ENCODE assay signal across 13 cellular contexts in the genomic region with DNA sequence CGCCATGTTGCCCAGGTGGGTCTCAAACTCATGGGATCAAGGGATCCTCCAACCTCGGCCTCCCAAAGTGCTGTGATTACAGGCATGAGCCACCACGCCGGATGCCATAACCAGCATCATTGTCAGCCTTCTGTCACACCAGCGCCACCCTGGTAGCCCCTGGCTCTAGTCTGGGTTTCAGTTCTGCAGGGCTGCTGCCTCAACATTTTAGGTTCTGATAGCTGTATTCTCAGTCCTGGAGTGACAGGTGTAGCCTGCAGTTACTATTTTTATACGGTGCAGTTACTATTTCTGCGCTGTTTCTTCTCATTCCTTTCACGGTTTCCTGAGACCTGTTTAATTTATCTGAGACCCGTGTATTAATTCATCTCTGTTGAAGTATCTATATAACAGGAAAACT. TPM values are rescaled to one million over a fixed set of nuclear protein-coding genes. Genes with fewer than 3 reads are reported as not detected.
"Had no signal": no experiment of that assay in that cellular context is flagged by ENCODE, and none has a peak within 500 bp of the region (broad histone marks: within the 10 kb centered on the region; RNA-seq: fewer than 3 reads in every experiment).

No MANE protein-coding gene starts in this region.

- H3K27me3 ChIP-seq: gastroesophageal sphincter, pancreas, thyroid gland had no signal

- DNase-seq: activated CD4-positive, alpha-beta memory T cell treated with anti-CD3 and anti-CD28 coated beads, Interleukin-2, amount 10 ng/mL, durations not matched to agents 7 days and 5 days; activated gamma-delta T cell treated with Interleukin-2 at 50 U/mL for 16 hours; activated naive CD8-positive, alpha-beta T cell treated with anti-CD3 and anti-CD28 coated beads, Interleukin-2, amount 10 ng/mL, durations not matched to agents 7 days and 5 days; activated T-cell treated with anti-CD3 and anti-CD28 coated beads, Interleukin-2, amount 50 U/mL, for 72 hours; anterior cingulate cortex; cerebellar nuclear complex; dermis blood vessel endothelial cell; pancreas; thyroid gland had no signal

- H3K4me3 ChIP-seq: gastroesophageal sphincter, pancreas, thyroid gland had no signal

- H3K9me3 ChIP-seq: gastroesophageal sphincter, pancreas, thyroid gland had no signal

- H3K27ac ChIP-seq: gastroesophageal sphincter, pancreas, thyroid gland had no signal

- ATAC-seq: activated CD4-positive, CD25-positive, alpha-beta regulatory T cell treated with anti-CD3 and anti-CD28 coated beads, Interleukin-2, amount 50 U/mL, for 24 hours; activated T-cell treated with anti-CD3 and anti-CD28 coated beads, Interleukin-2, amount 50 U/mL, for 72 hours; gastroesophageal sphincter; pancreas had no signal

- H3K36me3 ChIP-seq: pancreas had no signal

- FAIRE-seq: keratinocyte, pancreas had no signal

- H3K4me1 ChIP-seq: thyroid gland had no signal

RNA-seq across cellular contexts. Expression of a gene that starts 59.5 kb away (rescaled TPM):
- total RNA-seq: activated CD4-positive, alpha-beta memory T cell treated with anti-CD3 and anti-CD28 coated beads, Interleukin-2, amount 10 ng/mL, durations not matched to agents 7 days and 5 days; activated naive CD8-positive, alpha-beta T cell treated with anti-CD3 and anti-CD28 coated beads, Interleukin-2, amount 10 ng/mL, durations not matched to agents 7 days and 5 days; activated T-cell treated with anti-CD3 and anti-CD28 coated beads, Interleukin-2, amount 50 U/mL, for 72 hours; dermis blood vessel endothelial cell; epithelial cell of proximal tubule had no signal
